1 cellular context compared by ENCODE assay signal in the genomic region with DNA sequence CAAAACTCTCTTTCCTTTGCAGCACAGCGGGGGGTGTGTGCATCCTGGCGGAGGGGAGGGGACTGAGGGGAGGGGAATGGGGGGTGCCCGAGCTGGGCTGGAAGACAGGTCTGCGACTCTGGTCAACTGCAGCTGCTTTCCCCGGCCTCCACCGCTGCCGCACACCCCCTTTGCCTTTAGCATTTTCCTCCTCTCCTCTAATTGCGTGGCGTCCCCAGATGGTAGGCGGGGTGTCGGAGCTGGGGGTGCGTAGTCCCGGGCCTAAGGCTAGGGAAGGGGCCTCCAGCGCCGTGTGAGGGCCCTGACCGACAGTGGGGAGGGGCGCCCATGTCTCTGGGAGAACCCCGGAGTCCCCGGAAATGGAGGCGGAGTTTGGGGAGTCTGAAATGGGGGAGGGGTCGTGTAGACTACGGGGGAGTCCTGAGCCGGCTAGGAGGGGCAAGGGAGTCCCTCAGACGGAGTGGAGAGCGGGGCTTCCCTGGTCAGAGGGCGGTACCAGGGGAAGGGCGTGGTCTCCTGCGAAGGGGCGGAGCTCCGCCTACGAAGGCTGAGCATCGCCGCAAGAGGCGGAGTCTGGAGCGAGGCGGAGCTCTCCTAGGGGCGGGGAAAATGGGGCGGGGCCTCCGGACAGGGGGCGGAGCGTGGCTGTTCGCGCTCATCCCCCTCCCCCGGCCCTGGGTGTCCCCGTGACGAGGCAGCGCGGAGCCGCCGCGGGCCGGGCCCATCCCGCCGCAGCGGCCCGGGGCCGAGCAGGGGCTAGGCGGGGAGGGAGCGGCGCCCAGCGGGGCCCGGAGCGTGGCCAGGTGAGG.
TF ChIP-seq lines count a peak whose summit lies in the region.

A gene with protein sequence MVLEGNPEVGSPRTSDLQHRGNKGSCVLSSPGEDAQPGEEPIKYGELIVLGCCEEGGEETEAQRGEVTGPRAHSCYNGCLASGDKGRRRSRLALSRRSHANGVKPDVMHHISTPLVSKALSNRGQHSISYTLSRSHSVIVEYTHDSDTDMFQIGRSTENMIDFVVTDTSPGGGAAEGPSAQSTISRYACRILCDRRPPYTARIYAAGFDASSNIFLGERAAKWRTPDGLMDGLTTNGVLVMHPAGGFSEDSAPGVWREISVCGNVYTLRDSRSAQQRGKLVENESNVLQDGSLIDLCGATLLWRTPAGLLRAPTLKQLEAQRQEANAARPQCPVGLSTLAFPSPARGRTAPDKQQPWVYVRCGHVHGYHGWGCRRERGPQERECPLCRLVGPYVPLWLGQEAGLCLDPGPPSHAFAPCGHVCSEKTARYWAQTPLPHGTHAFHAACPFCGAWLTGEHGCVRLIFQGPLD (plus strand): TSS at position 681 of the 809 bp plus-strand sequence. CDS start 1,224 bp downstream, outside the sequence.

TF ChIP-seq in HepG2, 621 proteins besides CTCF, POLR2A, EP300 and RAD21 (continued from another document and continues in another):
- peak; percentile 26; the same call in 2 of the 3 replicates for TF ChIP-seq MXI1 (IDR thresholded peaks at IDR 0.05; ENCODE audit: borderline replicate concordance, low read depth, low read length)
- TF ChIP-seq PHF8 (CRISPR knock-in tag; IDR thresholded peaks at IDR 0.05) = peak; percentile 68
- TF ChIP-seq POLR2G (IDR thresholded peaks at IDR 0.05; ENCODE audit: low read depth, low read length) = peak; percentile 32; the same call in 1 of the 2 replicates
- TF ChIP-seq SP5 (CRISPR knock-in tag; IDR thresholded peaks at IDR 0.05; ENCODE audit: borderline replicate concordance, low read depth) = 0 out of 2 replicates have a peak, but pooled peaks have one; percentile 18
- peak; percentile 70; the same call in 1 of the 2 replicates for TF ChIP-seq ZNF441 (CRISPR knock-in tag; IDR thresholded peaks at IDR 0.05; ENCODE audit: borderline replicate concordance)
- no peak for TF ChIP-seq ZNF629 (CRISPR knock-in tag; conservative IDR thresholded peaks at IDR 0.05)
- no peak for TF ChIP-seq ZNF263 (CRISPR knock-in tag; IDR thresholded peaks at IDR 0.05)
- peak; percentile 51; the same call in 1 of the 2 replicates for TF ChIP-seq BORCS8-MEF2B (CRISPR knock-in tag; IDR thresholded peaks at IDR 0.05)
- 0 out of 2 replicates have a peak, but pooled peaks have one; percentile 19 for TF ChIP-seq PCBP1 (IDR thresholded peaks at IDR 0.05; ENCODE audit: borderline replicate concordance, low read depth, low read length)
- TF ChIP-seq, protein P1, sequence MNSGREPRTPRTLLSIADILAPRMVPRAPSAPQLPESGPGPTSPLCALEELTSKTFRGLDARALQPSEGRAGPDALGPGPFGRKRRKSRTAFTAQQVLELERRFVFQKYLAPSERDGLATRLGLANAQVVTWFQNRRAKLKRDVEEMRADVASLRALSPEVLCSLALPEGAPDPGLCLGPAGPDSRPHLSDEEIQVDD (CRISPR knock-in tag; IDR thresholded peaks at IDR 0.05; ENCODE audit: borderline replicate concordance) = no peak
- no peak for TF ChIP-seq RXRB (CRISPR knock-in tag; IDR thresholded peaks at IDR 0.05; ENCODE audit: borderline replicate concordance)
- TF ChIP-seq, protein P2, sequence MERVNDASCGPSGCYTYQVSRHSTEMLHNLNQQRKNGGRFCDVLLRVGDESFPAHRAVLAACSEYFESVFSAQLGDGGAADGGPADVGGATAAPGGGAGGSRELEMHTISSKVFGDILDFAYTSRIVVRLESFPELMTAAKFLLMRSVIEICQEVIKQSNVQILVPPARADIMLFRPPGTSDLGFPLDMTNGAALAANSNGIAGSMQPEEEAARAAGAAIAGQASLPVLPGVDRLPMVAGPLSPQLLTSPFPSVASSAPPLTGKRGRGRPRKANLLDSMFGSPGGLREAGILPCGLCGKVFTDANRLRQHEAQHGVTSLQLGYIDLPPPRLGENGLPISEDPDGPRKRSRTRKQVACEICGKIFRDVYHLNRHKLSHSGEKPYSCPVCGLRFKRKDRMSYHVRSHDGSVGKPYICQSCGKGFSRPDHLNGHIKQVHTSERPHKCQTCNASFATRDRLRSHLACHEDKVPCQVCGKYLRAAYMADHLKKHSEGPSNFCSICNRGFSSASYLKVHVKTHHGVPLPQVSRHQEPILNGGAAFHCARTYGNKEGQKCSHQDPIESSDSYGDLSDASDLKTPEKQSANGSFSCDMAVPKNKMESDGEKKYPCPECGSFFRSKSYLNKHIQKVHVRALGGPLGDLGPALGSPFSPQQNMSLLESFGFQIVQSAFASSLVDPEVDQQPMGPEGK (CRISPR knock-in tag; IDR thresholded peaks at IDR 0.05) = peak; percentile 32; the same call in 1 of the 2 replicates
- TF ChIP-seq HIVEP1 (CRISPR knock-in tag; IDR thresholded peaks at IDR 0.05) = peak; percentile 99
- no peak for TF ChIP-seq ZNF350 (CRISPR knock-in tag; IDR thresholded peaks at IDR 0.05; ENCODE audit: borderline replicate concordance, low read depth)
- TF ChIP-seq ZNF430 (CRISPR knock-in tag; IDR thresholded peaks at IDR 0.05) = no peak
- TF ChIP-seq, protein P3, sequence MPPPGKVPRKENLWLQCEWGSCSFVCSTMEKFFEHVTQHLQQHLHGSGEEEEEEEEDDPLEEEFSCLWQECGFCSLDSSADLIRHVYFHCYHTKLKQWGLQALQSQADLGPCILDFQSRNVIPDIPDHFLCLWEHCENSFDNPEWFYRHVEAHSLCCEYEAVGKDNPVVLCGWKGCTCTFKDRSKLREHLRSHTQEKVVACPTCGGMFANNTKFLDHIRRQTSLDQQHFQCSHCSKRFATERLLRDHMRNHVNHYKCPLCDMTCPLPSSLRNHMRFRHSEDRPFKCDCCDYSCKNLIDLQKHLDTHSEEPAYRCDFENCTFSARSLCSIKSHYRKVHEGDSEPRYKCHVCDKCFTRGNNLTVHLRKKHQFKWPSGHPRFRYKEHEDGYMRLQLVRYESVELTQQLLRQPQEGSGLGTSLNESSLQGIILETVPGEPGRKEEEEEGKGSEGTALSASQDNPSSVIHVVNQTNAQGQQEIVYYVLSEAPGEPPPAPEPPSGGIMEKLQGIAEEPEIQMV (CRISPR knock-in tag; IDR thresholded peaks at IDR 0.05; ENCODE audit: low read depth) = 0 out of 2 replicates have a peak, but pooled peaks have one; percentile 9
- TF ChIP-seq, protein P4, sequence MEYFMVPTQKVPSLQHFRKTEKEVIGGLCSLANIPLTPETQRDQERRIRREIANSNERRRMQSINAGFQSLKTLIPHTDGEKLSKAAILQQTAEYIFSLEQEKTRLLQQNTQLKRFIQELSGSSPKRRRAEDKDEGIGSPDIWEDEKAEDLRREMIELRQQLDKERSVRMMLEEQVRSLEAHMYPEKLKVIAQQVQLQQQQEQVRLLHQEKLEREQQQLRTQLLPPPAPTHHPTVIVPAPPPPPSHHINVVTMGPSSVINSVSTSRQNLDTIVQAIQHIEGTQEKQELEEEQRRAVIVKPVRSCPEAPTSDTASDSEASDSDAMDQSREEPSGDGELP (IDR thresholded peaks at IDR 0.05; ENCODE audit: borderline replicate concordance, low read depth) = 0 out of 2 replicates have a peak, but pooled peaks have one; percentile 16
- TF ChIP-seq CENPX (CRISPR knock-in tag; IDR thresholded peaks at IDR 0.05) = no peak
- TF ChIP-seq, protein P5, sequence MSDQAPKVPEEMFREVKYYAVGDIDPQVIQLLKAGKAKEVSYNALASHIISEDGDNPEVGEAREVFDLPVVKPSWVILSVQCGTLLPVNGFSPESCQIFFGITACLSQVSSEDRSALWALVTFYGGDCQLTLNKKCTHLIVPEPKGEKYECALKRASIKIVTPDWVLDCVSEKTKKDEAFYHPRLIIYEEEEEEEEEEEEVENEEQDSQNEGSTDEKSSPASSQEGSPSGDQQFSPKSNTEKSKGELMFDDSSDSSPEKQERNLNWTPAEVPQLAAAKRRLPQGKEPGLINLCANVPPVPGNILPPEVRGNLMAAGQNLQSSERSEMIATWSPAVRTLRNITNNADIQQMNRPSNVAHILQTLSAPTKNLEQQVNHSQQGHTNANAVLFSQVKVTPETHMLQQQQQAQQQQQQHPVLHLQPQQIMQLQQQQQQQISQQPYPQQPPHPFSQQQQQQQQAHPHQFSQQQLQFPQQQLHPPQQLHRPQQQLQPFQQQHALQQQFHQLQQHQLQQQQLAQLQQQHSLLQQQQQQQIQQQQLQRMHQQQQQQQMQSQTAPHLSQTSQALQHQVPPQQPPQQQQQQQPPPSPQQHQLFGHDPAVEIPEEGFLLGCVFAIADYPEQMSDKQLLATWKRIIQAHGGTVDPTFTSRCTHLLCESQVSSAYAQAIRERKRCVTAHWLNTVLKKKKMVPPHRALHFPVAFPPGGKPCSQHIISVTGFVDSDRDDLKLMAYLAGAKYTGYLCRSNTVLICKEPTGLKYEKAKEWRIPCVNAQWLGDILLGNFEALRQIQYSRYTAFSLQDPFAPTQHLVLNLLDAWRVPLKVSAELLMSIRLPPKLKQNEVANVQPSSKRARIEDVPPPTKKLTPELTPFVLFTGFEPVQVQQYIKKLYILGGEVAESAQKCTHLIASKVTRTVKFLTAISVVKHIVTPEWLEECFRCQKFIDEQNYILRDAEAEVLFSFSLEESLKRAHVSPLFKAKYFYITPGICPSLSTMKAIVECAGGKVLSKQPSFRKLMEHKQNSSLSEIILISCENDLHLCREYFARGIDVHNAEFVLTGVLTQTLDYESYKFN (CRISPR knock-in tag; conservative IDR thresholded peaks at IDR 0.05) = 0 out of 2 replicates have a peak, but pooled peaks have one; percentile 22
- TF ChIP-seq ZNF232 (CRISPR knock-in tag; IDR thresholded peaks at IDR 0.05; ENCODE audit: borderline replicate concordance) = no peak
- TF ChIP-seq ZNF605 (CRISPR knock-in tag; IDR thresholded peaks at IDR 0.05) = 0 out of 2 replicates have a peak, but pooled peaks have one; percentile 27
- TF ChIP-seq SP4 (CRISPR knock-in tag; IDR thresholded peaks at IDR 0.05) = peak; percentile 70
- TF ChIP-seq KDM2A (CRISPR knock-in tag; IDR thresholded peaks at IDR 0.05; ENCODE audit: borderline replicate concordance, low read depth) = peak; percentile 63; the same call in 1 of the 2 replicates
- peak; percentile 30; the same call in 1 of the 2 replicates for TF ChIP-seq RXRA (CRISPR knock-in tag; IDR thresholded peaks at IDR 0.05)
- 0 out of 2 replicates have a peak, but pooled peaks have one; percentile 46 for TF ChIP-seq KDM4B (CRISPR knock-in tag; IDR thresholded peaks at IDR 0.05)
- TF ChIP-seq, protein P6, sequence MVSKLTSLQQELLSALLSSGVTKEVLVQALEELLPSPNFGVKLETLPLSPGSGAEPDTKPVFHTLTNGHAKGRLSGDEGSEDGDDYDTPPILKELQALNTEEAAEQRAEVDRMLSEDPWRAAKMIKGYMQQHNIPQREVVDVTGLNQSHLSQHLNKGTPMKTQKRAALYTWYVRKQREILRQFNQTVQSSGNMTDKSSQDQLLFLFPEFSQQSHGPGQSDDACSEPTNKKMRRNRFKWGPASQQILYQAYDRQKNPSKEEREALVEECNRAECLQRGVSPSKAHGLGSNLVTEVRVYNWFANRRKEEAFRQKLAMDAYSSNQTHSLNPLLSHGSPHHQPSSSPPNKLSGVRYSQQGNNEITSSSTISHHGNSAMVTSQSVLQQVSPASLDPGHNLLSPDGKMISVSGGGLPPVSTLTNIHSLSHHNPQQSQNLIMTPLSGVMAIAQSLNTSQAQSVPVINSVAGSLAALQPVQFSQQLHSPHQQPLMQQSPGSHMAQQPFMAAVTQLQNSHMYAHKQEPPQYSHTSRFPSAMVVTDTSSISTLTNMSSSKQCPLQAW (CRISPR knock-in tag; IDR thresholded peaks at IDR 0.05) = peak; percentile 43; the same call in 1 of the 2 replicates
- no peak for TF ChIP-seq REL (CRISPR knock-in tag; conservative IDR thresholded peaks at IDR 0.05)
- 0 out of 2 replicates have a peak, but pooled peaks have one; percentile 45 for TF ChIP-seq ZSCAN31 (CRISPR knock-in tag; IDR thresholded peaks at IDR 0.05; ENCODE audit: low read depth)
- no peak for TF ChIP-seq ZFP1 (CRISPR knock-in tag; IDR thresholded peaks at IDR 0.05)
- peak; percentile 52; the same call in 1 of the 2 replicates for TF ChIP-seq YEATS2 (CRISPR knock-in tag; IDR thresholded peaks at IDR 0.05; ENCODE audit: borderline replicate concordance)
- TF ChIP-seq, protein P7, sequence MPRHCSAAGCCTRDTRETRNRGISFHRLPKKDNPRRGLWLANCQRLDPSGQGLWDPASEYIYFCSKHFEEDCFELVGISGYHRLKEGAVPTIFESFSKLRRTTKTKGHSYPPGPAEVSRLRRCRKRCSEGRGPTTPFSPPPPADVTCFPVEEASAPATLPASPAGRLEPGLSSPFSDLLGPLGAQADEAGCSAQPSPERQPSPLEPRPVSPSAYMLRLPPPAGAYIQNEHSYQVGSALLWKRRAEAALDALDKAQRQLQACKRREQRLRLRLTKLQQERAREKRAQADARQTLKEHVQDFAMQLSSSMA (CRISPR knock-in tag; IDR thresholded peaks at IDR 0.05) = 0 out of 2 replicates have a peak, but pooled peaks have one; percentile 36
- no peak for TF ChIP-seq MED8 (CRISPR knock-in tag; IDR thresholded peaks at IDR 0.05; ENCODE audit: insufficient replicate concordance)
- TF ChIP-seq ZFY (CRISPR knock-in tag; IDR thresholded peaks at IDR 0.05) = peak; percentile 50
- TF ChIP-seq ZNF317 (CRISPR knock-in tag; IDR thresholded peaks at IDR 0.05) = 0 out of 2 replicates have a peak, but pooled peaks have one; percentile 44
- TF ChIP-seq, protein P8, sequence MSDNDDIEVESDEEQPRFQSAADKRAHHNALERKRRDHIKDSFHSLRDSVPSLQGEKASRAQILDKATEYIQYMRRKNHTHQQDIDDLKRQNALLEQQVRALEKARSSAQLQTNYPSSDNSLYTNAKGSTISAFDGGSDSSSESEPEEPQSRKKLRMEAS (IDR thresholded peaks at IDR 0.05) = peak; percentile 46; the same call in 1 of the 2 replicates
- no peak for TF ChIP-seq SP1 (IDR thresholded peaks at IDR 0.05)
- TF ChIP-seq SP1 (CRISPR knock-in tag; IDR thresholded peaks at IDR 0.05) = peak; percentile 74
- no peak for TF ChIP-seq KDM3A (CRISPR knock-in tag; IDR thresholded peaks at IDR 0.05; ENCODE audit: low read depth)
- 0 out of 2 replicates have a peak, but pooled peaks have one; percentile 35 for TF ChIP-seq ZNF776 (CRISPR knock-in tag; IDR thresholded peaks at IDR 0.05)
- TF ChIP-seq ETV5 (CRISPR knock-in tag; IDR thresholded peaks at IDR 0.05; ENCODE audit: borderline replicate concordance) = peak; percentile 21; the same call in 1 of the 2 replicates
- TF ChIP-seq SIN3A (IDR thresholded peaks at IDR 0.05; ENCODE audit: borderline replicate concordance, low read depth, low read length) = peak; percentile 49; the same call in 1 of the 2 replicates
- TF ChIP-seq MEF2D (CRISPR knock-in tag; IDR thresholded peaks at IDR 0.05) = 0 out of 2 replicates have a peak, but pooled peaks have one; percentile 49
